ENCODE assay signal across 29 cellular contexts in genomic region chr11:95417832-95418231, GRCh38.
"Had no signal": no experiment of that assay in that cellular context is flagged by ENCODE, and none has a peak within 500 bp of the region (broad histone marks: within the 10 kb centered on the region; RNA-seq: fewer than 3 reads in every experiment).

No MANE protein-coding gene starts in this region.

- ATAC-seq: effector memory CD8-positive, alpha-beta T cell; esophagus mucosa; foreskin keratinocyte; gastrocnemius medialis; gastroesophageal sphincter; heart left ventricle; heart right ventricle had no signal

- H3K4me1 ChIP-seq: colonic mucosa, esophagus squamous epithelium, gastrocnemius medialis, heart left ventricle, heart right ventricle had no signal

- FAIRE-seq: colon, endometrium, endothelial cell of umbilical vein, frontal cortex had no signal

- H3K27me3 ChIP-seq: colonic mucosa, dorsolateral prefrontal cortex, esophagus muscularis mucosa, esophagus squamous epithelium, foreskin keratinocyte, gastrocnemius medialis, gastroesophageal sphincter, heart left ventricle, heart right ventricle had no signal

- H3K9me3 Mint-ChIP-seq: dendritic cell treated with granulocyte-macrophage colony-stimulating factor and Interleukin-4, amounts not matched to agents 40 ng/mL and 50 ng/mL, for 4 days; effector memory CD8-positive, alpha-beta T cell; endodermal cell had no signal

- H3K27ac Mint-ChIP-seq: dendritic cell treated with granulocyte-macrophage colony-stimulating factor and Interleukin-4, amounts not matched to agents 40 ng/mL and 50 ng/mL, for 4 days; effector memory CD8-positive, alpha-beta T cell; endodermal cell had no signal

- H3K9me3 ChIP-seq: colonic mucosa, esophagus muscularis mucosa, esophagus squamous epithelium, gastrocnemius medialis, gastroesophageal sphincter, heart right ventricle had no signal

- DNase-seq: colonic mucosa; cortex of kidney; dermis blood vessel endothelial cell; dorsolateral prefrontal cortex; effector CD4-positive, alpha-beta T cell; effector CD8-positive, alpha-beta T cell; effector memory CD4-positive, alpha-beta T cell; effector memory CD8-positive, alpha-beta T cell; endodermal cell; erythroblast; esophagus squamous epithelium; foreskin fibroblast; foreskin keratinocyte; foreskin melanocyte; gastrocnemius medialis; glutamatergic neuron; head of caudate nucleus; heart left ventricle; heart right ventricle had no signal

- H3K36me3 ChIP-seq: colonic mucosa, esophagus muscularis mucosa, esophagus squamous epithelium, gastrocnemius medialis, gastroesophageal sphincter, heart left ventricle, heart right ventricle had no signal

- H3K4me3 Mint-ChIP-seq: dendritic cell treated with granulocyte-macrophage colony-stimulating factor and Interleukin-4, amounts not matched to agents 40 ng/mL and 50 ng/mL, for 4 days; effector memory CD8-positive, alpha-beta T cell; endodermal cell had no signal

- H3K27ac ChIP-seq: colonic mucosa, coronary artery, dorsolateral prefrontal cortex, epithelial cell of prostate, esophagus muscularis mucosa, esophagus squamous epithelium, foreskin keratinocyte, gastrocnemius medialis, gastroesophageal sphincter, heart left ventricle, heart right ventricle had no signal

- H3K27me3 Mint-ChIP-seq: dendritic cell treated with granulocyte-macrophage colony-stimulating factor and Interleukin-4, amounts not matched to agents 40 ng/mL and 50 ng/mL, for 4 days had no signal

- H3K4me3 ChIP-seq: colonic mucosa, coronary artery, dorsolateral prefrontal cortex, esophagus muscularis mucosa, esophagus squamous epithelium, gastrocnemius medialis, gastroesophageal sphincter, heart left ventricle, heart right ventricle had no signal
